Comparison of ENCODE assay signal across 12 cellular contexts in genomic region chr7:92916751-92917369, GRCh38.
DNase-seq lines count a peak whose midpoint lies in the region; ATAC-seq, FAIRE-seq and TF ChIP-seq lines count a peak whose summit lies in the region.
"Had no signal": no experiment of that assay in that cellular context is flagged by ENCODE, and none has a peak within 500 bp of the region (broad histone marks: within the 10 kb centered on the region; RNA-seq: fewer than 3 reads in every experiment).

No MANE protein-coding gene starts in this region.

- TF ChIP-seq CTCF in WTC11 (IDR thresholded peaks at IDR 0.05) (no peak), keratinocyte (optimal IDR thresholded peaks at IDR 0.05 in 1 of 3, IDR thresholded peaks at IDR 0.05 in 1 of 3, conservative IDR thresholded peaks at IDR 0.05 in 1 of 3; ENCODE audit: extremely low read depth in 1 of 3, insufficient read depth in 2 of 3, low read length in 3 of 3) (no peak)

- H2AFZ ChIP-seq in keratinocyte (ENCODE audit: control insufficient read depth, low read length): peak overlapping the region; percentile 44

- peak overlapping the region; percentile 61 for H3K27ac Mint-ChIP-seq in WTC11

- H3K4me3 ChIP-seq in keratinocyte (ENCODE audit: control insufficient read depth in 2 of 3, extremely low read depth in 1 of 3, insufficient read depth in 2 of 3, low read depth in 1 of 3, low read length in 3 of 3): peak overlapping the region in 2 of 3 experiments; percentile 19 to 41
- H3K4me3 ChIP-seq: thoracic aorta had no signal

- dilution Hi-C loops in keratinocyte (cut with MboI; ENCODE audit: extremely low pct_ligation_motif_present, low sequenced_read_pairs): no loop called here

- no peaks in the 10 kb centered on the region for H3K9me3 ChIP-seq in keratinocyte (ENCODE audit: control insufficient read depth, low read depth, low read length)
- H3K9me3 ChIP-seq: thoracic aorta had no signal

- no peaks in the 10 kb centered on the region for H3K27me3 ChIP-seq in keratinocyte (ENCODE audit: control insufficient read depth, extremely low read depth, insufficient read depth, low read length)

- no peaks in the 10 kb centered on the region for H4K20me1 ChIP-seq in keratinocyte (ENCODE audit: control insufficient read depth, extremely low read depth, insufficient read depth, low read length)

- H3K9me1 ChIP-seq in keratinocyte (ENCODE audit: control insufficient read depth, extremely low read depth, insufficient read depth, low read length): no peaks in the 10 kb centered on the region

- H3K27ac ChIP-seq in keratinocyte (ENCODE audit: control insufficient read depth, insufficient read depth, low read length): peak overlapping the region; percentile 76
- H3K27ac ChIP-seq: thoracic aorta had no signal

- POLR2A ChIA-PET in WTC11 (lab: Charles Lee): no interaction called here

- H3K9me3 Mint-ChIP-seq in WTC11: peaks cover 10% of the 10 kb centered on the region; the same call in 1 of the 2 replicates

- no peaks in the 10 kb centered on the region for H3K36me3 Mint-ChIP-seq in WTC11

- ATAC-seq in WTC11 (peak; percentile 97), GM19351 (IDR thresholded peaks at IDR 0.05; ENCODE audit: unreplicated experiment) (no peak)
- ATAC-seq: right cardiac atrium had no signal

- FAIRE-seq in keratinocyte (lab: Jason Lieb, UNC): peak; percentile 96
- FAIRE-seq: endometrium had no signal

- peaks cover 20% of the 10 kb centered on the region for H3K4me1 ChIP-seq in keratinocyte (ENCODE audit: control insufficient read depth, extremely low read depth, insufficient read depth, low read length)

- peak overlapping the region; percentile 83 for H3K4me2 ChIP-seq in keratinocyte (ENCODE audit: control insufficient read depth, extremely low read depth, insufficient read depth, low read depth, low read length)

- peak; percentile 67 for DNase-seq in AG08395 (ENCODE audit: low spot score)
- DNase-seq in HT1080 (ENCODE audit: low read depth): peak; percentile 87
- peak; percentile 24 for DNase-seq in WTC11 (ENCODE audit: low spot score)
- DNase-seq in keratinocyte (ENCODE audit: low read depth, low spot score): peak; percentile 17
- no peak for DNase-seq in KBM-7
- DNase-seq in epidermal melanocyte (ENCODE audit: insufficient read length, low spot score): no peak
- DNase-seq in NCI-H1694 treated with DMSO at 0.1 percent for 48 hours (lab: John Stamatoyannopoulos, UW): no peak
- DNase-seq: activated CD4-positive, alpha-beta T cell treated with anti-CD3 and anti-CD28 coated beads, Interleukin-2, amount 50 U/mL, for 1 hour had no signal

- no peak overlapping the region for H3K4me3 Mint-ChIP-seq in WTC11

- CTCF ChIA-PET in WTC11 (lab: Charles Lee): no interaction called here

- no peaks in the 10 kb centered on the region for H3K27me3 Mint-ChIP-seq in WTC11 (ENCODE audit: low read depth)

- no peaks in the 10 kb centered on the region for H3K79me2 ChIP-seq in keratinocyte (ENCODE audit: control insufficient read depth, insufficient read depth, low read length)

- in situ Hi-C loops in KBM-7 (cut with MboI; ENCODE audit: low pct_unique_long_range_greater_than_20kb, low sequenced_read_pairs): no loop called here

- H3K36me3 ChIP-seq in keratinocyte (ENCODE audit: control insufficient read depth in 2 of 2, extremely low read depth in 1 of 2, insufficient read depth in 2 of 2, low read length in 2 of 2): no peaks in the 10 kb centered on the region
- H3K36me3 ChIP-seq: thoracic aorta had no signal

- peaks cover 9% of the 10 kb centered on the region for H3K4me1 Mint-ChIP-seq in WTC11

- H3K9ac ChIP-seq in keratinocyte (ENCODE audit: control insufficient read depth, extremely low read depth, insufficient read depth, low read length): peak overlapping the region; percentile 55

TF ChIP-seq in WTC11, 78 proteins besides CTCF, POLR2A, EP300 and RAD21:
- TF ChIP-seq, protein P1, sequence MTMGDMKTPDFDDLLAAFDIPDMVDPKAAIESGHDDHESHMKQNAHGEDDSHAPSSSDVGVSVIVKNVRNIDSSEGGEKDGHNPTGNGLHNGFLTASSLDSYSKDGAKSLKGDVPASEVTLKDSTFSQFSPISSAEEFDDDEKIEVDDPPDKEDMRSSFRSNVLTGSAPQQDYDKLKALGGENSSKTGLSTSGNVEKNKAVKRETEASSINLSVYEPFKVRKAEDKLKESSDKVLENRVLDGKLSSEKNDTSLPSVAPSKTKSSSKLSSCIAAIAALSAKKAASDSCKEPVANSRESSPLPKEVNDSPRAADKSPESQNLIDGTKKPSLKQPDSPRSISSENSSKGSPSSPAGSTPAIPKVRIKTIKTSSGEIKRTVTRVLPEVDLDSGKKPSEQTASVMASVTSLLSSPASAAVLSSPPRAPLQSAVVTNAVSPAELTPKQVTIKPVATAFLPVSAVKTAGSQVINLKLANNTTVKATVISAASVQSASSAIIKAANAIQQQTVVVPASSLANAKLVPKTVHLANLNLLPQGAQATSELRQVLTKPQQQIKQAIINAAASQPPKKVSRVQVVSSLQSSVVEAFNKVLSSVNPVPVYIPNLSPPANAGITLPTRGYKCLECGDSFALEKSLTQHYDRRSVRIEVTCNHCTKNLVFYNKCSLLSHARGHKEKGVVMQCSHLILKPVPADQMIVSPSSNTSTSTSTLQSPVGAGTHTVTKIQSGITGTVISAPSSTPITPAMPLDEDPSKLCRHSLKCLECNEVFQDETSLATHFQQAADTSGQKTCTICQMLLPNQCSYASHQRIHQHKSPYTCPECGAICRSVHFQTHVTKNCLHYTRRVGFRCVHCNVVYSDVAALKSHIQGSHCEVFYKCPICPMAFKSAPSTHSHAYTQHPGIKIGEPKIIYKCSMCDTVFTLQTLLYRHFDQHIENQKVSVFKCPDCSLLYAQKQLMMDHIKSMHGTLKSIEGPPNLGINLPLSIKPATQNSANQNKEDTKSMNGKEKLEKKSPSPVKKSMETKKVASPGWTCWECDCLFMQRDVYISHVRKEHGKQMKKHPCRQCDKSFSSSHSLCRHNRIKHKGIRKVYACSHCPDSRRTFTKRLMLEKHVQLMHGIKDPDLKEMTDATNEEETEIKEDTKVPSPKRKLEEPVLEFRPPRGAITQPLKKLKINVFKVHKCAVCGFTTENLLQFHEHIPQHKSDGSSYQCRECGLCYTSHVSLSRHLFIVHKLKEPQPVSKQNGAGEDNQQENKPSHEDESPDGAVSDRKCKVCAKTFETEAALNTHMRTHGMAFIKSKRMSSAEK (CRISPR knock-in tag; IDR thresholded peaks at IDR 0.05; ENCODE audit: borderline replicate concordance): no peak
- TF ChIP-seq NFYB (CRISPR knock-in tag; conservative IDR thresholded peaks at IDR 0.05; ENCODE audit: low read depth) (no peak), GTF2I (CRISPR knock-in tag; conservative IDR thresholded peaks at IDR 0.05) (no peak), ZBTB43 (CRISPR knock-in tag; IDR thresholded peaks at IDR 0.05) (no peak), E2F4 (CRISPR knock-in tag; IDR thresholded peaks at IDR 0.05; ENCODE audit: borderline replicate concordance, low read depth) (no peak), TEAD1 (CRISPR knock-in tag; IDR thresholded peaks at IDR 0.05) (no peak), ZNF423 (CRISPR knock-in tag; IDR thresholded peaks at IDR 0.05) (no peak), IRF2 (CRISPR knock-in tag; IDR thresholded peaks at IDR 0.05; ENCODE audit: borderline replicate concordance, low read depth) (no peak)
- TF ChIP-seq, protein P2, sequence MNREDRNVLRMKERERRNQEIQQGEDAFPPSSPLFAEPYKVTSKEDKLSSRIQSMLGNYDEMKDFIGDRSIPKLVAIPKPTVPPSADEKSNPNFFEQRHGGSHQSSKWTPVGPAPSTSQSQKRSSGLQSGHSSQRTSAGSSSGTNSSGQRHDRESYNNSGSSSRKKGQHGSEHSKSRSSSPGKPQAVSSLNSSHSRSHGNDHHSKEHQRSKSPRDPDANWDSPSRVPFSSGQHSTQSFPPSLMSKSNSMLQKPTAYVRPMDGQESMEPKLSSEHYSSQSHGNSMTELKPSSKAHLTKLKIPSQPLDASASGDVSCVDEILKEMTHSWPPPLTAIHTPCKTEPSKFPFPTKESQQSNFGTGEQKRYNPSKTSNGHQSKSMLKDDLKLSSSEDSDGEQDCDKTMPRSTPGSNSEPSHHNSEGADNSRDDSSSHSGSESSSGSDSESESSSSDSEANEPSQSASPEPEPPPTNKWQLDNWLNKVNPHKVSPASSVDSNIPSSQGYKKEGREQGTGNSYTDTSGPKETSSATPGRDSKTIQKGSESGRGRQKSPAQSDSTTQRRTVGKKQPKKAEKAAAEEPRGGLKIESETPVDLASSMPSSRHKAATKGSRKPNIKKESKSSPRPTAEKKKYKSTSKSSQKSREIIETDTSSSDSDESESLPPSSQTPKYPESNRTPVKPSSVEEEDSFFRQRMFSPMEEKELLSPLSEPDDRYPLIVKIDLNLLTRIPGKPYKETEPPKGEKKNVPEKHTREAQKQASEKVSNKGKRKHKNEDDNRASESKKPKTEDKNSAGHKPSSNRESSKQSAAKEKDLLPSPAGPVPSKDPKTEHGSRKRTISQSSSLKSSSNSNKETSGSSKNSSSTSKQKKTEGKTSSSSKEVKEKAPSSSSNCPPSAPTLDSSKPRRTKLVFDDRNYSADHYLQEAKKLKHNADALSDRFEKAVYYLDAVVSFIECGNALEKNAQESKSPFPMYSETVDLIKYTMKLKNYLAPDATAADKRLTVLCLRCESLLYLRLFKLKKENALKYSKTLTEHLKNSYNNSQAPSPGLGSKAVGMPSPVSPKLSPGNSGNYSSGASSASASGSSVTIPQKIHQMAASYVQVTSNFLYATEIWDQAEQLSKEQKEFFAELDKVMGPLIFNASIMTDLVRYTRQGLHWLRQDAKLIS (CRISPR knock-in tag; IDR thresholded peaks at IDR 0.05; ENCODE audit: borderline replicate concordance): no peak
TF ChIP-seq in WTC11: peak in this region for 0.

Comparison
In these comparisons a context has a peak if more than half of its experiments do, and no peak if none do; other contexts are left out.
1. DNase-seq: peak in AG08395 (single experiment), HT1080 (single experiment), WTC11 (single experiment) and keratinocyte (single experiment); none in KBM-7 (single experiment), epidermal melanocyte (single experiment) and NCI-H1694 treated with DMSO at 0.1 percent for 48 hours (single experiment).